ENCODE assay signal across 8 cellular contexts in the genomic region with DNA sequence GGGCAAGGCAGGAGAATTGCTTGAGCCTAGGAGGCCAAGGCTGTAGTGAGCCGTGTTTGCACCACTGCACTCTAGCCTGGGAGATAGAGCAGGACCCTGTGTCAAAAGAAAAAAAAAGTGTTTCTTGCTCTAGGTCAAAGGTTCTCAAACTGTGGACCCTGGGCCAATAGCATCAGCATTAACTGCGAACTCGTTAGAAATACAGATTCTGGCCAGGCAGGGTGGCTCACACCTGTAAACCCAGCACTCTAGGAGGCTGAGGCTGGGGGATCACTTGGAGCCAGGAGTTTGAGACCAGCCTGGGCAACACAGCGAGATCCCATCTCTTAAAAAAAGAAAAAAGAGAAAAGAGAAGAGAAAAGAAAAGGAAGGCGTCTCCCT. TPM values are rescaled to one million over a fixed set of nuclear protein-coding genes. Genes with fewer than 3 reads are reported as not detected.
A peak's percentile ranks its signal among the peaks of the same experiment; 100 is the strongest.
DNase-seq lines count a peak whose midpoint lies in the region; ATAC-seq and TF ChIP-seq lines count a peak whose summit lies in the region.

No MANE protein-coding gene starts in this region.

- H3K36me3 Mint-ChIP-seq in CD4-positive, CD25-positive, alpha-beta regulatory T cell = peaks cover 7% of the 10 kb centered on the region
- peaks cover 7% of the 10 kb centered on the region for H3K36me3 Mint-ChIP-seq in endothelial cell (ENCODE audit: low read depth, unreplicated experiment)

- no peak overlapping the region for H2AFZ ChIP-seq in OCI-LY3 (ENCODE audit: low read depth, low read length)

- no peaks in the 10 kb centered on the region for H4K20me1 ChIP-seq in OCI-LY3 (ENCODE audit: insufficient read depth, low read length)

- no peaks in the 10 kb centered on the region for H3K27me3 ChIP-seq in CD4-positive, CD25-positive, alpha-beta regulatory T cell (ENCODE audit: control insufficient read depth, insufficient read depth, low read length)
- H3K27me3 ChIP-seq in OCI-LY3 (ENCODE audit: low read depth, low read length) = no peaks in the 10 kb centered on the region
- H3K27me3 ChIP-seq in neutrophil = no peaks in the 10 kb centered on the region

- H3K27ac ChIP-seq in CD4-positive, CD25-positive, alpha-beta regulatory T cell (ENCODE audit: insufficient read depth, low read length, poor library complexity, severe bottlenecking) = peak overlapping the region; percentile 92
- H3K27ac ChIP-seq in OCI-LY3 (ENCODE audit: low read length) = peak overlapping the region; percentile 70
- peak overlapping the region; percentile 98 for H3K27ac ChIP-seq in neutrophil

- no peaks in the 10 kb centered on the region for H3K9me3 ChIP-seq in CD4-positive, CD25-positive, alpha-beta regulatory T cell (ENCODE audit: control insufficient read depth in 2 of 2, low read length in 2 of 2)
- no peaks in the 10 kb centered on the region for H3K9me3 ChIP-seq in OCI-LY3 (ENCODE audit: insufficient read depth, low read length)
- H3K9me3 ChIP-seq in neutrophil = no peaks in the 10 kb centered on the region

- peak overlapping the region; percentile 84 to 97 (median 94) for H3K4me3 Mint-ChIP-seq in CD4-positive, CD25-positive, alpha-beta regulatory T cell
- peak overlapping the region; percentile 93 for H3K4me3 Mint-ChIP-seq in endothelial cell (ENCODE audit: unreplicated experiment)

- no peak for ATAC-seq in CD4-positive, CD25-positive, alpha-beta regulatory T cell (ENCODE audit: low read depth in 2 of 2)
- ATAC-seq in GM19351 (IDR thresholded peaks at IDR 0.05; ENCODE audit: unreplicated experiment) (no peak), HG03108 (IDR thresholded peaks at IDR 0.05; ENCODE audit: unreplicated experiment) (no peak)

- peaks cover 55% of the 10 kb centered on the region for H3K79me2 ChIP-seq in OCI-LY3 (ENCODE audit: low read length)

- peaks cover 8 to 62% (median 29%) of the 10 kb centered on the region in 4 donors for H3K4me1 Mint-ChIP-seq in CD4-positive, CD25-positive, alpha-beta regulatory T cell
- H3K4me1 Mint-ChIP-seq in endothelial cell (ENCODE audit: unreplicated experiment) = no peaks in the 10 kb centered on the region

- peak overlapping the region; percentile 84 for H3K4me3 ChIP-seq in CD4-positive, CD25-positive, alpha-beta regulatory T cell (ENCODE audit: low read depth, low read length)
- H3K4me3 ChIP-seq in OCI-LY3 (ENCODE audit: low read length) (peak overlapping the region; percentile 95), neutrophil (ENCODE audit: low read depth in 1 of 2, low read length in 1 of 2) (peak overlapping the region; percentile 90 to 98)

- DNase-seq in CD4-positive, CD25-positive, alpha-beta regulatory T cell = no peak
- DNase-seq in endothelial cell (ENCODE audit: low spot score) = no peak
- DNase-seq in GM20000 (ENCODE audit: low spot score) = no peak
- DNase-seq in amygdala (lab: John Stamatoyannopoulos, UW) = no peak

- TF ChIP-seq CTCF in OCI-LY3 (IDR thresholded peaks at IDR 0.05; ENCODE audit: low read depth, low read length) = no peak
- TF ChIP-seq CTCF in endothelial cell (IDR thresholded peaks at IDR 0.05; ENCODE audit: unreplicated experiment) = no peak
- no peak for TF ChIP-seq CTCF in neutrophil (IDR thresholded peaks at IDR 0.05)
- TF ChIP-seq CTCF in GM20000 (IDR thresholded peaks at IDR 0.05; ENCODE audit: extremely low read depth, missing control alignments) = no peak

- H3K27me3 Mint-ChIP-seq in CD4-positive, CD25-positive, alpha-beta regulatory T cell = peaks cover 4% of the 10 kb centered on the region
- no peaks in the 10 kb centered on the region for H3K27me3 Mint-ChIP-seq in endothelial cell (ENCODE audit: unreplicated experiment)

- H3K9me3 Mint-ChIP-seq in CD4-positive, CD25-positive, alpha-beta regulatory T cell = no peaks in the 10 kb centered on the region
- H3K9me3 Mint-ChIP-seq in endothelial cell (ENCODE audit: unreplicated experiment) = no peaks in the 10 kb centered on the region

- peak overlapping the region; percentile 90 for H3K9ac ChIP-seq in OCI-LY3 (ENCODE audit: low read length)

- H3K36me3 ChIP-seq in CD4-positive, CD25-positive, alpha-beta regulatory T cell (ENCODE audit: control insufficient read depth, insufficient read depth, low read length) = peaks cover 6% of the 10 kb centered on the region
- H3K36me3 ChIP-seq in OCI-LY3 (replicated peaks; ENCODE audit: low read depth, low read length) (peaks cover 18% of the 10 kb centered on the region), neutrophil (peaks cover 9% of the 10 kb centered on the region)

- peaks cover 49% of the 10 kb centered on the region for H3K4me1 ChIP-seq in CD4-positive, CD25-positive, alpha-beta regulatory T cell (ENCODE audit: control insufficient read depth, insufficient read depth, low read length, poor library complexity, severe bottlenecking)
- H3K4me1 ChIP-seq in OCI-LY3 (ENCODE audit: low read length) (peaks cover 48% of the 10 kb centered on the region), neutrophil (ENCODE audit: control insufficient read depth in 1 of 2, insufficient read depth in 1 of 2, low read depth in 1 of 2, low read length in 1 of 2) (peaks cover 60 to 61% of the 10 kb centered on the region in 2 experiments)

- H3K27ac Mint-ChIP-seq in CD4-positive, CD25-positive, alpha-beta regulatory T cell = peak overlapping the region; percentile 85 to 95 (median 94)
- no peak overlapping the region for H3K27ac Mint-ChIP-seq in endothelial cell (ENCODE audit: unreplicated experiment)

- peak overlapping the region; percentile 69 for H3K4me2 ChIP-seq in OCI-LY3 (ENCODE audit: low read length)

RNA-seq across cellular contexts. Expression of a gene that starts 0.9 kb away (rescaled TPM):
- 14.7 TPM for total RNA-seq in CD4-positive, CD25-positive, alpha-beta regulatory T cell
- 10 to 100 TPM; 10.2 to 15.5 (median 10.9) TPM for polyA plus RNA-seq in CD4-positive, CD25-positive, alpha-beta regulatory T cell
- total RNA-seq in endothelial cell (ENCODE audit: unreplicated experiment) = 2.8 TPM

RNA-seq across cellular contexts. Expression of a gene that starts 22.3 kb away (rescaled TPM):
- 47.8 TPM for total RNA-seq in CD4-positive, CD25-positive, alpha-beta regulatory T cell
- 10 to 100 TPM; 43.5 to 54.4 (median 46.0) TPM for polyA plus RNA-seq in CD4-positive, CD25-positive, alpha-beta regulatory T cell
- total RNA-seq in endothelial cell (ENCODE audit: unreplicated experiment) = 18.8 TPM

RNA-seq across cellular contexts. Expression of a gene that starts 51.7 kb away (rescaled TPM):
- 34.9 TPM for total RNA-seq in CD4-positive, CD25-positive, alpha-beta regulatory T cell
- 1 to 10 TPM; 1.2 to 4.6 (median 1.7) TPM for polyA plus RNA-seq in CD4-positive, CD25-positive, alpha-beta regulatory T cell
- total RNA-seq in endothelial cell (ENCODE audit: unreplicated experiment) = 35.6 TPM
